22 cellular contexts compared by ENCODE assay signal in the genomic region with DNA sequence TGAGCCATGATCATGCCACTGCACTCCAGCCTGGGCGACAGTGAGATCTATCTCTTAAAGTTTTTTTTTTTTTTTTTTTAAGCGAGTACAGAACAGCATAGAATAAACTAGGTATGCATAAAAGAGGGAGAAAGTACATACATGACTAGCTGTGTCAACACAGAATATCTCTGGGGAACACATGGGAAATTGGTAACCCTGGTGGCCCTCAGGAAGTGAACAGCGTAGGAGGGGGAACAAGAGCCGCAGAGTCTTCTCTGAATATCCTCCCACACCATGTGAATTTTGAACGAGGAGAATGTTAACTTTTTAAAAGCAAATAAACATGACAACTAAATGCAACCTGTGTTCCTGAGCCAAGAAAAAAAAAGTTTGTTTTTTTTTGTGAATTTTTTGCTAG. TPM values are rescaled to one million over a fixed set of nuclear protein-coding genes. Genes with fewer than 3 reads are reported as not detected.
DNase-seq lines count a peak whose midpoint lies in the region; ATAC-seq, FAIRE-seq and TF ChIP-seq lines count a peak whose summit lies in the region.
"Had no signal": no experiment of that assay in that cellular context is flagged by ENCODE, and none has a peak within 500 bp of the region (broad histone marks: within the 10 kb centered on the region; RNA-seq: fewer than 3 reads in every experiment).

No MANE protein-coding gene starts in this region.

- RAD21 ChIA-PET in GM12878 (lab: Charles Lee; ENCODE audit: unreplicated experiment) = no interaction called here

- H3K27me3 Mint-ChIP-seq in activated CD4-positive, alpha-beta T cell treated with anti-CD3 and anti-CD28 coated beads for 36 hours = no peaks in the 10 kb centered on the region

- H3K9me3 ChIP-seq in GM12878 (replicated peaks; ENCODE audit: control insufficient read depth, insufficient read depth, low read length) = no peaks in the 10 kb centered on the region
- no peaks in the 10 kb centered on the region for H3K9me3 ChIP-seq in spleen
- H3K9me3 ChIP-seq in hepatocyte (ENCODE audit: low read depth) = no peaks in the 10 kb centered on the region
- H3K9me3 ChIP-seq: prostate gland had no signal

- no peak for FAIRE-seq in GM12878 (lab: Jason Lieb, UNC)
- FAIRE-seq: H1 had no signal

- H3K4me1 ChIP-seq in GM12878 (ENCODE audit: control insufficient read depth, insufficient read depth, low read length) = no peaks in the 10 kb centered on the region
- peaks cover 8 to 52% (median 27%) of the 10 kb centered on the region in 6 donors for H3K4me1 ChIP-seq in spleen
- no peaks in the 10 kb centered on the region for H3K4me1 ChIP-seq in hepatocyte (ENCODE audit: insufficient read depth)
- H3K4me1 ChIP-seq: prostate gland had no signal

- 1% methylated on average over 5 of the region's 5 CpGs for WGBS in GM12878 (ENCODE audit: insufficient coverage, insufficient replicate concordance, low lambda C conversion rate, missing lambda C conversion rate)
- 37 to 44% (median 39%) methylated on average over 5 of the region's 5 CpGs for WGBS in spleen, 5 donors
- 87% methylated on average over 5 of the region's 5 CpGs for WGBS in hepatocyte (ENCODE audit: low lambda C conversion rate, missing lambda C conversion rate)

- no peak for TF ChIP-seq RAD21 in GM12878 (IDR thresholded peaks at IDR 0.05; ENCODE audit: insufficient read depth, low read depth, low read length)

- peaks cover 7% of the 10 kb centered on the region for H3K4me1 Mint-ChIP-seq in activated CD4-positive, alpha-beta T cell treated with anti-CD3 and anti-CD28 coated beads for 36 hours

- SMC1A ChIA-PET in GM12878 (lab: Charles Lee; ENCODE audit: uncharacterized antibody, unreplicated experiment) = interaction anchor here (1.4 kb wide), 1 partner anchor 30 kb away, joined by 7 read pairs; no protein-coding TSS in a partner anchor

- no peaks in the 10 kb centered on the region for H3K9me3 Mint-ChIP-seq in activated CD4-positive, alpha-beta T cell treated with anti-CD3 and anti-CD28 coated beads for 36 hours (ENCODE audit: low read depth)

- POLR2A ChIA-PET in activated CD4-positive, alpha-beta T cell treated with anti-CD3 and anti-CD28 coated beads for 36 hours (lab: Charles Lee) = no interaction called here
- POLR2A ChIA-PET in GM12878 (lab: Charles Lee) = interaction anchor here (0.6 kb wide), 1 partner anchor 13 kb away, joined by 4 read pairs; no protein-coding TSS in a partner anchor

- H3K27ac ChIP-seq in GM12878 (ENCODE audit: control insufficient read depth, insufficient read depth) (no peak overlapping the region), spleen (peak overlapping the region in 5 of 8 donors; percentile 30 to 47 (median 33)), hepatocyte (no peak overlapping the region)
- H3K27ac ChIP-seq: 22Rv1, cardiac muscle cell, prostate gland had no signal

- no peaks in the 10 kb centered on the region for H4K20me1 ChIP-seq in GM12878 (ENCODE audit: control insufficient read depth, insufficient read depth)
- no peaks in the 10 kb centered on the region for H4K20me1 ChIP-seq in hepatocyte (ENCODE audit: insufficient read depth, poor library complexity, severe bottlenecking)

- BruUV-seq in GM12878 (replicated peaks; lab: Mats Ljungman, UMichigan) = no TSS peak

- no peak overlapping the region for H3K27ac Mint-ChIP-seq in activated CD4-positive, alpha-beta T cell treated with anti-CD3 and anti-CD28 coated beads for 36 hours

- TF ChIP-seq CTCF in GM12878 (IDR thresholded peaks at IDR 0.05 in 2 of 3, conservative IDR thresholded peaks at IDR 0.05 in 1 of 3; ENCODE audit: control insufficient read depth in 2 of 3, extremely low read depth in 1 of 3, insufficient read depth in 1 of 3, low read depth in 3 of 3, low read length in 3 of 3) (no peak), spleen (IDR thresholded peaks at IDR 0.05 in 8 of 11, conservative IDR thresholded peaks at IDR 0.05 in 3 of 11) (no peak), hepatocyte (IDR thresholded peaks at IDR 0.05; ENCODE audit: poor library complexity) (no peak)

- no peak overlapping the region for H3K4me3 ChIP-seq in GM12878
- no peak overlapping the region for H3K4me3 ChIP-seq in spleen
- H3K4me3 ChIP-seq in hepatocyte = no peak overlapping the region
- H3K4me3 ChIP-seq: cardiac muscle cell, prostate gland had no signal

- H2AFZ ChIP-seq in GM12878 (ENCODE audit: control insufficient read depth, low read depth, low read length) (no peak overlapping the region), hepatocyte (no peak overlapping the region)

- no peaks in the 10 kb centered on the region for H3K36me3 ChIP-seq in GM12878 (ENCODE audit: control insufficient read depth in 2 of 2, insufficient read depth in 2 of 2, low read length in 1 of 2)
- peaks cover 0 to 13% (median 3%) of the 10 kb centered on the region in 6 donors for H3K36me3 ChIP-seq in spleen
- no peaks in the 10 kb centered on the region for H3K36me3 ChIP-seq in hepatocyte (replicated peaks; ENCODE audit: insufficient read depth, low read depth)
- H3K36me3 ChIP-seq: cardiac muscle cell, prostate gland had no signal

- TF ChIP-seq EP300 in GM12878 (IDR thresholded peaks at IDR 0.05; ENCODE audit: borderline replicate concordance in 1 of 2, control insufficient read depth in 1 of 2, low read depth in 2 of 2, low read length in 2 of 2) = no peak

- H3K79me2 ChIP-seq in GM12878 (ENCODE audit: control insufficient read depth, insufficient read depth, low read length) (no peaks in the 10 kb centered on the region), hepatocyte (no peaks in the 10 kb centered on the region)

- CTCF ChIA-PET in activated CD4-positive, alpha-beta T cell treated with anti-CD3 and anti-CD28 coated beads for 36 hours (lab: Charles Lee) = no interaction called here
- CTCF ChIA-PET in GM12878 (lab: Yijun Ruan, JAX) = interaction anchor here (1.5 to 3.1 kb wide), 2 partner anchors 31 to 42 kb away, joined by 3 to 13 read pairs; no protein-coding TSS in a partner anchor

- no peaks in the 10 kb centered on the region for H3K9me2 ChIP-seq in hepatocyte (replicated peaks; ENCODE audit: insufficient read depth)

- H3K4me3 Mint-ChIP-seq in activated CD4-positive, alpha-beta T cell treated with anti-CD3 and anti-CD28 coated beads for 36 hours = no peak overlapping the region

- in situ Hi-C loops in KBM-7 (cut with MboI; ENCODE audit: low pct_unique_long_range_greater_than_20kb, low sequenced_read_pairs) (no loop called here), GM12878 (cut with MboI) (no loop called here)

- ATAC-seq in activated CD4-positive, alpha-beta T cell treated with anti-CD3 and anti-CD28 coated beads for 36 hours = peak; percentile 19
- ATAC-seq in GM12878 = no peak

- H3K36me3 Mint-ChIP-seq in activated CD4-positive, alpha-beta T cell treated with anti-CD3 and anti-CD28 coated beads for 36 hours (ENCODE audit: low read depth) = peaks cover 2% of the 10 kb centered on the region

- H3K4me2 ChIP-seq in GM12878 (ENCODE audit: control insufficient read depth, insufficient read depth) (no peak overlapping the region), hepatocyte (no peak overlapping the region)

- H3K9ac ChIP-seq in GM12878 (ENCODE audit: control insufficient read depth, insufficient read depth, low read length) = no peak overlapping the region

- TF ChIP-seq POLR2A in GM12878 (IDR thresholded peaks at IDR 0.05; ENCODE audit: low read depth, low read length) = no peak
- TF ChIP-seq POLR2A in spleen (IDR thresholded peaks at IDR 0.05) = no peak

- intact Hi-C loops in activated CD4-positive, alpha-beta T cell treated with anti-CD3 and anti-CD28 coated beads for 36 hours (cut with DNase I, micrococcal nuclease) = no loop called here
- intact Hi-C loops in GM12878 (cut with micrococcal nuclease; ENCODE audit: unreplicated experiment) (no loop called here), spleen (cut with DNase I; ENCODE audit: low total_unique reads) (no loop called here)

- no peaks in the 10 kb centered on the region for H3K27me3 ChIP-seq in GM12878 (replicated peaks in 1 of 2; ENCODE audit: control insufficient read depth in 2 of 2, insufficient read depth in 2 of 2, low read length in 1 of 2)
- H3K27me3 ChIP-seq in spleen (replicated peaks in 1 of 7) = no peaks in the 10 kb centered on the region
- H3K27me3 ChIP-seq in hepatocyte = no peaks in the 10 kb centered on the region
- H3K27me3 ChIP-seq: cardiac muscle cell had no signal

- DNase-seq in activated CD4-positive, alpha-beta T cell treated with anti-CD3 and anti-CD28 coated beads for 36 hours = no peak
- no peak for DNase-seq in activated CD4-positive, alpha-beta T cell treated with anti-CD3 and anti-CD28 coated beads, Interleukin-2, amount 50 U/mL, for 48 hours
- DNase-seq in KBM-7 (peak; percentile 67), GM12878 (ENCODE audit: low read depth, low spot score) (peak; percentile 44), spleen (no peak), NOMO-1 (lab: John Stamatoyannopoulos, UW; ENCODE audit: unreplicated experiment in 2 of 2) (no peak), hepatocyte (ENCODE audit: low spot score) (no peak)
- DNase-seq in stimulated activated CD8-positive, alpha-beta memory T cell treated with anti-CD3 and anti-CD28 coated beads, Interleukin-4, amount 100 ng/mL, for 48 hours = no peak
- DNase-seq: activated CD4-positive, alpha-beta T cell treated with anti-CD3 and anti-CD28 coated beads, Interleukin-2, amount 50 U/mL, for 4 hours; activated T-cell treated with anti-CD3 and anti-CD28 coated beads, Interleukin-2, amount 50 U/mL, for 48 hours; C1 segment of cervical spinal cord; NCI-H2029 treated with DMSO at 0.1 percent for 48 hours; NCI-H524 treated with DMSO at 0.1 percent for 48 hours; OCI-M1; stimulated activated CD4-positive, alpha-beta T cell treated with anti-CD3 and anti-CD28 coated beads, Interleukin-12 subunit alpha, Interleukin-12 subunit beta, amount 100 ng/mL, for 4 hours; stimulated activated naive CD4-positive, alpha-beta T cell treated with Interleukin-2 at 50 U/mL for 16 hours; T1000; trophoblast cell had no signal

RNA-seq across cellular contexts. Expression of a gene that starts 15.2 kb away (rescaled TPM):
- total RNA-seq in activated CD4-positive, alpha-beta T cell treated with anti-CD3 and anti-CD28 coated beads for 36 hours = 10 to 100 TPM; 14.7 to 17.8 TPM
- 20.4 and 22.4 TPM in 2 replicates for total RNA-seq in GM12878 (2013; cell fraction: nucleolus; rRNA removed)
- 12.8 and 13.0 TPM in 2 replicates for total RNA-seq in GM12878 (2014; rRNA removed)
- 2.4 and 3.6 TPM in 2 replicates for total RNA-seq in GM12878 (2014; rRNA removed; fragmentation: Illumina TruSeq; extraction: Trizol)
- total RNA-seq in GM12878 (2021) = 9.1 and 11.0 TPM in 2 replicates
- 1.7 TPM for polyA plus RNA-seq in GM12878 (2011; ENCODE audit: low read depth)
- polyA plus RNA-seq in GM12878 (2011; rRNA removed) = 2.6 and 4.3 TPM in 2 replicates
- polyA plus RNA-seq in GM12878 (2011; cell fraction: cytosol; rRNA removed) = 4.6 and 7.6 TPM in 2 replicates
- polyA plus RNA-seq in GM12878 (2011; cell fraction: nucleus; rRNA removed) = 12.1 and 14.7 TPM in 2 replicates
- 7.5 and 9.2 TPM in 2 replicates for polyA plus RNA-seq in GM12878 (2012)
- 0.14 and 1.1 TPM in 2 replicates for polyA plus RNA-seq in GM12878 (2014; fragmentation: Illumina TruSeq; extraction: Trizol)
- polyA plus RNA-seq in GM12878 (2014; fragmentation: Nextera tagmentation; extraction: Ambion mirVana) = under 1 TPM; 0.13 to 0.16 TPM
- 7.9 and 13.4 TPM in 2 replicates for polyA plus RNA-seq in GM12878 (2014; rRNA removed)
- polyA plus RNA-seq in GM12878 (2016; fragmentation: Nextera tagmentation; extraction: Ambion mirVana) = 10 to 100 TPM in 1 of 2 experiments, 1 to 10 TPM in 1; 6.8 to 11.6 TPM
- 2.3 and 6.9 TPM in 2 replicates for polyA minus RNA-seq in GM12878 (2011; rRNA and poly(A)+ RNA removed)
- 2.8 and 3.5 TPM in 2 replicates for polyA minus RNA-seq in GM12878 (2011; cell fraction: cytosol; rRNA and poly(A)+ RNA removed)
- 8.0 and 10.7 TPM in 2 replicates for polyA minus RNA-seq in GM12878 (2011; cell fraction: nucleus; rRNA and poly(A)+ RNA removed)
- 10 to 100 TPM in 5 of 7 donors, 1 to 10 TPM in 2; 8.0 to 23.0 (median 14.8) TPM for total RNA-seq in spleen
- 10 to 100 TPM; 10.4 to 22.8 (median 17.4) TPM for polyA plus RNA-seq in spleen
- 22.2 and 24.9 TPM in 2 replicates for total RNA-seq in hepatocyte
- polyA plus RNA-seq in hepatocyte = 23.4 and 29.0 TPM in 2 replicates

RNA-seq across cellular contexts. Expression of a gene that starts 23.9 kb away (rescaled TPM):
- total RNA-seq in activated CD4-positive, alpha-beta T cell treated with anti-CD3 and anti-CD28 coated beads for 36 hours = 1 to 10 TPM; 2.1 to 3.1 TPM
- not detected in 2 replicates for total RNA-seq in GM12878 (2013; cell fraction: nucleolus; rRNA removed)
- total RNA-seq in GM12878 (2014; rRNA removed) (0.06 TPM in 1 of 2 replicates, not detected in the other), GM12878 (2014; rRNA removed; fragmentation: Illumina TruSeq; extraction: Trizol) (not detected in 2 replicates), GM12878 (2021) (not detected in 2 replicates), spleen (1 to 10 TPM in 6 of 7 donors, under 1 TPM in 1; 0.57 to 2.8 (median 1.4) TPM), hepatocyte (4.6 and 4.8 TPM in 2 replicates)
- 0.18 TPM for polyA plus RNA-seq in GM12878 (2011; ENCODE audit: low read depth)
- polyA plus RNA-seq in GM12878 (2011; rRNA removed) (0.18 TPM in 1 of 2 replicates, not detected in the other), GM12878 (2014; fragmentation: Illumina TruSeq; extraction: Trizol) (0.03 TPM in 1 of 2 replicates, not detected in the other), GM12878 (2014; fragmentation: Nextera tagmentation; extraction: Ambion mirVana) (not detected), GM12878 (2014; rRNA removed) (0.10 TPM in 1 of 2 replicates, not detected in the other), GM12878 (2016; fragmentation: Nextera tagmentation; extraction: Ambion mirVana) (under 1 TPM in 1 of 2 experiments, not detected in 1; 0.28 TPM), spleen (1 to 10 TPM; 1.5 to 1.7 (median 1.6) TPM), hepatocyte (13.2 and 13.5 TPM in 2 replicates)
- polyA plus RNA-seq in GM12878 (2011; cell fraction: cytosol; rRNA removed) = 0.38 and 0.52 TPM in 2 replicates
- polyA plus RNA-seq in GM12878 (2011; cell fraction: nucleus; rRNA removed) = 0.57 and 0.70 TPM in 2 replicates
- 0.36 and 0.38 TPM in 2 replicates for polyA plus RNA-seq in GM12878 (2012)
- polyA minus RNA-seq in GM12878 (2011; rRNA and poly(A)+ RNA removed) = 0.31 and 0.37 TPM in 2 replicates
- polyA minus RNA-seq in GM12878 (2011; cell fraction: cytosol; rRNA and poly(A)+ RNA removed) = not detected in 2 replicates
- 0.24 and 0.48 TPM in 2 replicates for polyA minus RNA-seq in GM12878 (2011; cell fraction: nucleus; rRNA and poly(A)+ RNA removed)

RNA-seq across cellular contexts. Expression of a gene that starts 37.7 kb away (rescaled TPM):
- 10 to 100 TPM; 68.7 to 78.8 TPM for total RNA-seq in activated CD4-positive, alpha-beta T cell treated with anti-CD3 and anti-CD28 coated beads for 36 hours
- 23.8 and 26.5 TPM in 2 replicates for total RNA-seq in GM12878 (2013; cell fraction: nucleolus; rRNA removed)
- 102 and 103 TPM in 2 replicates for total RNA-seq in GM12878 (2014; rRNA removed)
- total RNA-seq in GM12878 (2014; rRNA removed; fragmentation: Illumina TruSeq; extraction: Trizol) = 39.6 and 45.0 TPM in 2 replicates
- 59.8 and 67.4 TPM in 2 replicates for total RNA-seq in GM12878 (2021)
- 25.7 TPM for polyA plus RNA-seq in GM12878 (2011; ENCODE audit: low read depth)
- 98.4 and 155 TPM in 2 replicates for polyA plus RNA-seq in GM12878 (2011; rRNA removed)
- 227 and 251 TPM in 2 replicates for polyA plus RNA-seq in GM12878 (2011; cell fraction: cytosol; rRNA removed)
- 190 and 327 TPM in 2 replicates for polyA plus RNA-seq in GM12878 (2011; cell fraction: nucleus; rRNA removed)
- 62.8 and 80.9 TPM in 2 replicates for polyA plus RNA-seq in GM12878 (2012)
- 46.4 and 53.8 TPM in 2 replicates for polyA plus RNA-seq in GM12878 (2014; fragmentation: Illumina TruSeq; extraction: Trizol)
- polyA plus RNA-seq in GM12878 (2014; fragmentation: Nextera tagmentation; extraction: Ambion mirVana) = 10 to 100 TPM; 22.1 to 40.7 TPM
- polyA plus RNA-seq in GM12878 (2014; rRNA removed) = 118 and 134 TPM in 2 replicates
- polyA plus RNA-seq in GM12878 (2016; fragmentation: Nextera tagmentation; extraction: Ambion mirVana) = 10 to 100 TPM; 50.0 to 51.5 TPM
- 158 and 168 TPM in 2 replicates for polyA minus RNA-seq in GM12878 (2011; rRNA and poly(A)+ RNA removed)
- 33.6 and 51.7 TPM in 2 replicates for polyA minus RNA-seq in GM12878 (2011; cell fraction: cytosol; rRNA and poly(A)+ RNA removed)
- 44.9 and 61.4 TPM in 2 replicates for polyA minus RNA-seq in GM12878 (2011; cell fraction: nucleus; rRNA and poly(A)+ RNA removed)
- 10 to 100 TPM; 25.3 to 53.4 (median 34.6) TPM for total RNA-seq in spleen
- 10 to 100 TPM; 20.2 to 42.8 (median 35.3) TPM for polyA plus RNA-seq in spleen
- total RNA-seq in hepatocyte = 42.1 and 49.9 TPM in 2 replicates
- 47.0 and 65.1 TPM in 2 replicates for polyA plus RNA-seq in hepatocyte

RNA-seq across cellular contexts. Expression of a gene that starts 43.7 kb away (rescaled TPM):
- total RNA-seq in activated CD4-positive, alpha-beta T cell treated with anti-CD3 and anti-CD28 coated beads for 36 hours = 1 to 10 TPM; 3.4 to 4.3 TPM
- total RNA-seq in GM12878 (2013; cell fraction: nucleolus; rRNA removed) = 0.27 and 0.61 TPM in 2 replicates
- total RNA-seq in GM12878 (2014; rRNA removed) (0.44 and 0.96 TPM in 2 replicates), GM12878 (2014; rRNA removed; fragmentation: Illumina TruSeq; extraction: Trizol) (0.23 and 0.36 TPM in 2 replicates), GM12878 (2021) (1.2 and 2.2 TPM in 2 replicates), spleen (1 to 10 TPM in 5 of 7 donors, not detected in 2; 1.0 to 4.3 (median 2.4) TPM), hepatocyte (0.84 TPM in 1 of 2 replicates, not detected in the other)
- 0.28 TPM for polyA plus RNA-seq in GM12878 (2011; ENCODE audit: low read depth)
- polyA plus RNA-seq in GM12878 (2011; rRNA removed) (0.10 and 0.18 TPM in 2 replicates), GM12878 (2014; fragmentation: Illumina TruSeq; extraction: Trizol) (0.10 and 0.54 TPM in 2 replicates), GM12878 (2014; fragmentation: Nextera tagmentation; extraction: Ambion mirVana) (under 1 TPM; 0.23 to 0.35 TPM), GM12878 (2014; rRNA removed) (1.3 and 1.4 TPM in 2 replicates), GM12878 (2016; fragmentation: Nextera tagmentation; extraction: Ambion mirVana) (1 to 10 TPM; 1.6 to 2.8 TPM), spleen (1 to 10 TPM in 1 of 3 donors, under 1 TPM in 2; 0.82 to 1.9 (median 0.87) TPM), hepatocyte (3.1 and 6.8 TPM in 2 replicates)
- 0.37 and 0.45 TPM in 2 replicates for polyA plus RNA-seq in GM12878 (2011; cell fraction: cytosol; rRNA removed)
- 1.3 and 1.4 TPM in 2 replicates for polyA plus RNA-seq in GM12878 (2011; cell fraction: nucleus; rRNA removed)
- 2.1 and 2.8 TPM in 2 replicates for polyA plus RNA-seq in GM12878 (2012)
- polyA minus RNA-seq in GM12878 (2011; rRNA and poly(A)+ RNA removed) = 0.22 and 0.57 TPM in 2 replicates
- polyA minus RNA-seq in GM12878 (2011; cell fraction: cytosol; rRNA and poly(A)+ RNA removed) = 0.94 and 1.7 TPM in 2 replicates
- polyA minus RNA-seq in GM12878 (2011; cell fraction: nucleus; rRNA and poly(A)+ RNA removed) = 1.2 and 1.9 TPM in 2 replicates
- total RNA-seq: cardiac muscle cell, H1 had no signal

Comparison
In these comparisons a context has a peak if more than half of its experiments do, and no peak if none do; other contexts are left out.
1. DNase-seq: peak in KBM-7 (single experiment) and GM12878 (single experiment); none in activated CD4-positive, alpha-beta T cell treated with anti-CD3 and anti-CD28 coated beads for 36 hours (single experiment), activated CD4-positive, alpha-beta T cell treated with anti-CD3 and anti-CD28 coated beads, Interleukin-2, amount 50 U/mL, for 48 hours (0 of 2), spleen (single experiment), NOMO-1 (0 of 2), stimulated activated CD8-positive, alpha-beta memory T cell treated with anti-CD3 and anti-CD28 coated beads, Interleukin-4, amount 100 ng/mL, for 48 hours (single experiment) and hepatocyte (single experiment).
2. H3K27ac ChIP-seq: peak in spleen (5 of 8); none in GM12878 (single experiment) and hepatocyte (single experiment).